In genomic region chr2:126664234-126664633, GRCh38 we compare ENCODE assay signal across 8 cellular contexts. TPM values are rescaled to one million over a fixed set of nuclear protein-coding genes. Genes with fewer than 3 reads are reported as not detected.
DNase-seq lines count a peak whose midpoint lies in the region; ATAC-seq and TF ChIP-seq lines count a peak whose summit lies in the region.

No MANE protein-coding gene starts in this region.

- peaks cover 6% of the 10 kb centered on the region for H3K36me3 ChIP-seq in left ventricle myocardium inferior
- peaks cover 0 to 24% (median 8%) of the 10 kb centered on the region in 5 donors for H3K36me3 ChIP-seq in subcutaneous abdominal adipose tissue (ENCODE audit: control insufficient read depth in 5 of 5, insufficient read depth in 5 of 5, low read length in 5 of 5)
- no peaks in the 10 kb centered on the region for H3K36me3 ChIP-seq in colonic mucosa

- H3K9me3 Mint-ChIP-seq in activated T-cell treated with anti-CD3 and anti-CD28 coated beads, Interleukin-2, amount 50 U/mL, for 4 hours = no peaks in the 10 kb centered on the region

- peaks cover 97% of the 10 kb centered on the region for H3K4me1 ChIP-seq in left ventricle myocardium inferior
- peaks cover 20% of the 10 kb centered on the region for H3K4me1 ChIP-seq in right cardiac atrium (ENCODE audit: control insufficient read depth, insufficient read depth, low read length)
- peaks cover 19 to 86% (median 77%) of the 10 kb centered on the region in 5 donors for H3K4me1 ChIP-seq in subcutaneous abdominal adipose tissue (ENCODE audit: control insufficient read depth in 5 of 5, insufficient read depth in 5 of 5, low read length in 5 of 5)
- H3K4me1 ChIP-seq in colonic mucosa = no peaks in the 10 kb centered on the region

- H3K4me3 ChIP-seq in left ventricle myocardium inferior = no peak overlapping the region
- H3K4me3 ChIP-seq in right cardiac atrium (ENCODE audit: low read length) = no peak overlapping the region
- no peak overlapping the region for H3K4me3 ChIP-seq in subcutaneous abdominal adipose tissue (ENCODE audit: low read depth in 1 of 5, low read length in 5 of 5)
- no peak overlapping the region for H3K4me3 ChIP-seq in colonic mucosa

- no peak for TF ChIP-seq CTCF in left ventricle myocardium inferior (IDR thresholded peaks at IDR 0.05; ENCODE audit: borderline replicate concordance)
- no peak for TF ChIP-seq CTCF in colonic mucosa (IDR thresholded peaks at IDR 0.05)

- DNase-seq in left ventricle myocardium inferior (no peak), right cardiac atrium (no peak), LoVo (ENCODE audit: low spot score) (no peak), colonic mucosa (no peak), KBM-7 (no peak)
- no peak for DNase-seq in activated T-cell treated with anti-CD3 and anti-CD28 coated beads, Interleukin-2, amount 50 U/mL, for 4 hours

- peak overlapping the region; percentile 64 for H3K4me3 Mint-ChIP-seq in activated T-cell treated with anti-CD3 and anti-CD28 coated beads, Interleukin-2, amount 50 U/mL, for 4 hours

- no peaks in the 10 kb centered on the region for H3K9me3 ChIP-seq in left ventricle myocardium inferior (replicated peaks)
- H3K9me3 ChIP-seq in right cardiac atrium (ENCODE audit: control insufficient read depth, low read length) = no peaks in the 10 kb centered on the region
- no peaks in the 10 kb centered on the region for H3K9me3 ChIP-seq in subcutaneous abdominal adipose tissue (ENCODE audit: control insufficient read depth in 5 of 5, low read length in 5 of 5)
- H3K9me3 ChIP-seq in colonic mucosa = no peaks in the 10 kb centered on the region

- H3K27me3 Mint-ChIP-seq in activated T-cell treated with anti-CD3 and anti-CD28 coated beads, Interleukin-2, amount 50 U/mL, for 4 hours (ENCODE audit: low read depth) = no peaks in the 10 kb centered on the region

- WGBS in right cardiac atrium = 60% methylated on average over 3 of the region's 3 CpGs

- H3K27ac ChIP-seq in left ventricle myocardium inferior (replicated peaks) (peak overlapping the region; percentile 98), right cardiac atrium (ENCODE audit: low read length) (no peak overlapping the region), subcutaneous abdominal adipose tissue (ENCODE audit: low read depth, low read length) (peak overlapping the region; percentile 54), colonic mucosa (no peak overlapping the region)

- H3K27me3 ChIP-seq in left ventricle myocardium inferior (ENCODE audit: low read depth) (no peaks in the 10 kb centered on the region), right cardiac atrium (ENCODE audit: control insufficient read depth, insufficient read depth) (no peaks in the 10 kb centered on the region), subcutaneous abdominal adipose tissue (ENCODE audit: control insufficient read depth in 5 of 5, insufficient read depth in 4 of 5, low read length in 5 of 5) (no peaks in the 10 kb centered on the region), colonic mucosa (no peaks in the 10 kb centered on the region)

- in situ Hi-C loops in KBM-7 (cut with MboI; ENCODE audit: low pct_unique_long_range_greater_than_20kb, low sequenced_read_pairs) = no loop called here

- H3K36me3 Mint-ChIP-seq in activated T-cell treated with anti-CD3 and anti-CD28 coated beads, Interleukin-2, amount 50 U/mL, for 4 hours (ENCODE audit: insufficient read depth) = peaks cover 12% of the 10 kb centered on the region

- ATAC-seq in right cardiac atrium = no peak
- peak; percentile 52 for ATAC-seq in HG02970 (IDR thresholded peaks at IDR 0.05; ENCODE audit: low FRiP score, unreplicated experiment)
- ATAC-seq in activated T-cell treated with anti-CD3 and anti-CD28 coated beads, Interleukin-2, amount 50 U/mL, for 4 hours = peak; percentile 71

- intact Hi-C loops in left ventricle myocardium inferior (cut with micrococcal nuclease) = no loop called here
- intact Hi-C loops in right cardiac atrium (cut with DNase I) = no loop called here
- intact Hi-C loops in colonic mucosa (cut with DNase I) = no loop called here

- peaks cover 92% of the 10 kb centered on the region for H3K4me1 Mint-ChIP-seq in activated T-cell treated with anti-CD3 and anti-CD28 coated beads, Interleukin-2, amount 50 U/mL, for 4 hours (ENCODE audit: low read depth)

- H3K9ac ChIP-seq in subcutaneous abdominal adipose tissue (ENCODE audit: low read length in 5 of 5) (peak overlapping the region in 2 of 5 donors; percentile 26 to 50), colonic mucosa (ENCODE audit: low read depth in 2 of 2, low read length in 2 of 2) (peak overlapping the region in 1 of 2 donors; percentile 5)

RNA-seq across cellular contexts. Expression of gene GYPC, which starts 8.3 kb away (rescaled TPM):
- 98.8 TPM for total RNA-seq in left ventricle myocardium inferior
- total RNA-seq in right cardiac atrium = 10 to 100 TPM; 83.2 to 98.1 (median 88.3) TPM
- 113 TPM for polyA plus RNA-seq in right cardiac atrium
- total RNA-seq in activated T-cell treated with anti-CD3 and anti-CD28 coated beads, Interleukin-2, amount 50 U/mL, for 4 hours = 10 to 100 TPM; 85.2 to 98.3 (median 93.4) TPM
- total RNA-seq in colonic mucosa = 10 to 100 TPM in 1 of 2 donors, 1 to 10 TPM in 1; 7.1 to 14.7 TPM

Comparison
In these comparisons a context has a peak if more than half of its experiments do, and no peak if none do; other contexts are left out.
1. H3K27ac ChIP-seq: peak in left ventricle myocardium inferior (single experiment) and subcutaneous abdominal adipose tissue (single experiment); none in right cardiac atrium (single experiment) and colonic mucosa (single experiment).
2. ATAC-seq: peak in HG02970 (single experiment) and activated T-cell treated with anti-CD3 and anti-CD28 coated beads, Interleukin-2, amount 50 U/mL, for 4 hours (2 of 2); none in right cardiac atrium (0 of 2).